Comparison of ENCODE assay signal across 18 cellular contexts in genomic region chr15:60757831-60758570, GRCh38.
A peak's percentile ranks its signal among the peaks of the same experiment; 100 is the strongest.
DNase-seq lines count a peak whose midpoint lies in the region; ATAC-seq, FAIRE-seq and TF ChIP-seq lines count a peak whose summit lies in the region.
"Had no signal": no experiment of that assay in that cellular context is flagged by ENCODE, and none has a peak within 500 bp of the region (broad histone marks: within the 10 kb centered on the region; RNA-seq: fewer than 3 reads in every experiment).

No MANE protein-coding gene starts in this region.

- H3K27me3 Mint-ChIP-seq in chondrocyte (ENCODE audit: low read depth): no peaks in the 10 kb centered on the region
- H3K27me3 Mint-ChIP-seq: activated CD4-positive, alpha-beta T cell treated with anti-CD3 and anti-CD28 coated beads for 36 hours had no signal

- H3K4me1 Mint-ChIP-seq in chondrocyte (ENCODE audit: low read depth): peaks cover 49% of the 10 kb centered on the region

- H3K36me3 ChIP-seq in GM23248 (ENCODE audit: low read depth): no peaks in the 10 kb centered on the region
- H3K36me3 ChIP-seq: esophagus squamous epithelium, right atrium auricular region had no signal

- ATAC-seq in GM21737 (IDR thresholded peaks at IDR 0.05; ENCODE audit: unreplicated experiment): no peak
- ATAC-seq: activated CD4-positive, alpha-beta T cell treated with anti-CD3 and anti-CD28 coated beads for 36 hours had no signal

- H3K4me2 ChIP-seq in GM23248 (ENCODE audit: unreplicated experiment): no peak overlapping the region

- no peaks in the 10 kb centered on the region for H3K9me3 ChIP-seq in GM23248 (ENCODE audit: low read depth)
- H3K9me3 ChIP-seq: esophagus squamous epithelium, right atrium auricular region had no signal

- H3K4me3 ChIP-seq in GM23248: no peak overlapping the region
- H3K4me3 ChIP-seq: esophagus squamous epithelium, right atrium auricular region had no signal

- H3K9me3 Mint-ChIP-seq in chondrocyte (ENCODE audit: low read depth): peaks cover 5% of the 10 kb centered on the region

- 81 to 87% methylated on average over 7 of the region's 7 CpGs for WGBS in GM23248 (ENCODE audit: low coverage in 1 of 2, low lambda C conversion rate in 2 of 2, missing lambda C conversion rate in 2 of 2), 2 experiments

- H3K9me2 ChIP-seq in GM23248 (ENCODE audit: insufficient read depth): no peaks in the 10 kb centered on the region

- no peak overlapping the region for H3K9ac ChIP-seq in GM23248

- peaks cover 42% of the 10 kb centered on the region for H3F3A ChIP-seq in GM23248 (ENCODE audit: insufficient read depth)

- FAIRE-seq in HTR-8/SVneo (lab: Jason Lieb, UNC): no peak
- FAIRE-seq: kidney had no signal

- in situ Hi-C loops in GM23248 (cut with MboI) (no loop called here), ACHN (cut with HindIII; ENCODE audit: low pct_ligation_motif_present, low pct_unique_long_range_greater_than_20kb, low sequenced_read_pairs) (no loop called here)

- no peaks in the 10 kb centered on the region for H3K27me3 ChIP-seq in GM23248 (replicated peaks; ENCODE audit: insufficient read depth)
- H3K27me3 ChIP-seq: right atrium auricular region had no signal

- H3K36me3 Mint-ChIP-seq in chondrocyte (ENCODE audit: low read depth): no peaks in the 10 kb centered on the region
- H3K36me3 Mint-ChIP-seq: mesothelial cell of epicardium had no signal

- peak overlapping the region; percentile 62 for H3K27ac Mint-ChIP-seq in chondrocyte (ENCODE audit: unreplicated experiment)
- H3K27ac Mint-ChIP-seq: activated CD4-positive, alpha-beta T cell treated with anti-CD3 and anti-CD28 coated beads for 36 hours; mesothelial cell of epicardium had no signal

- peaks cover 38% of the 10 kb centered on the region for H3K4me1 ChIP-seq in GM23248 (ENCODE audit: insufficient read depth)

- H3K4me3 Mint-ChIP-seq in chondrocyte (ENCODE audit: unreplicated experiment): no peak overlapping the region
- H3K4me3 Mint-ChIP-seq: activated CD4-positive, alpha-beta T cell treated with anti-CD3 and anti-CD28 coated beads for 36 hours; mesothelial cell of epicardium had no signal

- TF ChIP-seq CTCF in chondrocyte (IDR thresholded peaks at IDR 0.05): no peak

- no peaks in the 10 kb centered on the region for H4K20me1 ChIP-seq in GM23248 (ENCODE audit: insufficient read depth)

- no peaks in the 10 kb centered on the region for H3K79me2 ChIP-seq in GM23248 (ENCODE audit: insufficient read depth)

- H3K27ac ChIP-seq in GM23248: peak overlapping the region; percentile 90
- H3K27ac ChIP-seq: esophagus squamous epithelium had no signal

- DNase-seq in GM23248 (no peak), NCI-H2029 treated with DMSO at 0.1 percent for 48 hours (lab: John Stamatoyannopoulos, UW) (peak; percentile 33), chondrocyte (ENCODE audit: low spot score) (no peak), renal cortical epithelial cell (ENCODE audit: low read depth) (peak; percentile 74), ACHN (no peak), HTR-8/SVneo (ENCODE audit: insufficient read length, low spot score) (no peak)
- DNase-seq: activated CD4-positive, alpha-beta T cell treated with anti-CD3 and anti-CD28 coated beads for 36 hours; activated naive CD4-positive, alpha-beta T cell treated with Interleukin-2 at 50 U/mL for 16 hours; AML-193; esophagus squamous epithelium; kidney; NCI-H524 treated with DMSO at 0.1 percent for 48 hours; OCI-M1; stimulated activated CD4-positive, alpha-beta T cell treated with anti-CD3 and anti-CD28 coated beads, Interleukin-2, amount 100 ng/mL, for 24 hours; T1000 had no signal

- no peak overlapping the region for H2AFZ ChIP-seq in GM23248

Comparison
In these comparisons a context has a peak if more than half of its experiments do, and no peak if none do; other contexts are left out.
1. DNase-seq: peak in NCI-H2029 treated with DMSO at 0.1 percent for 48 hours (single experiment) and renal cortical epithelial cell (single experiment); none in GM23248 (single experiment), chondrocyte (single experiment), ACHN (single experiment) and HTR-8/SVneo (single experiment).